In the genomic region with DNA sequence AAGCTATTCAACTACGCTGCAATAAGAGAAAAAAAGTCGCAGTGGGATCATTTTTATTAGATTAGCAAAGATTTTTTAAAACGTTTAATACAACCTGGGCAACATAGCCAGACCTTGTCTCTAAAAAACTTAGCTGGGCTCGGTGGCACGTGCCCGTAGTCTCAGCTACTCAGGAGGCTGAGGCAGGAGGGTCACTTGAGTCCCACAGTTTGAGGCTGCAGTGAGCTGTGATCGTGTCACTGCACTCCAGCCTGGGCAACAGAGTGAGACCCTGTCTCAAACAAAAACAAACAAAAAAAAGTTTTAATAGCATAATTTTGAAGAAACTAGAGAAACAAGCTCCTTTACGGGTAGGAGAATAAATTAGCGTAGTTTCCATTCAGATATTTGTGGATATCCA, we compare ENCODE assay signal across 9 cellular contexts. TPM values are rescaled to one million over a fixed set of nuclear protein-coding genes. Genes with fewer than 3 reads are reported as not detected.
DNase-seq lines count a peak whose midpoint lies in the region; ATAC-seq and TF ChIP-seq lines count a peak whose summit lies in the region.
"Had no signal": no experiment of that assay in that cellular context is flagged by ENCODE, and none has a peak within 500 bp of the region (broad histone marks: within the 10 kb centered on the region; RNA-seq: fewer than 3 reads in every experiment).

No MANE protein-coding gene starts in this region.

- H3K4me3 ChIP-seq in suprapubic skin (peak overlapping the region; percentile 91), trophoblast cell (ENCODE audit: low read depth, low read length) (no peak overlapping the region)

- no peak for DNase-seq in activated CD4-positive, alpha-beta T cell treated with anti-CD3 and anti-CD28 coated beads, Interleukin-2, amount 10 ng/mL, durations not matched to agents 7 days and 5 days
- DNase-seq in activated CD4-positive, alpha-beta T cell treated with anti-CD3 and anti-CD28 coated beads, Interleukin-2, amount 50 U/mL, for 1 hour = no peak
- DNase-seq in WTC11 (ENCODE audit: low spot score) (no peak), glutamatergic neuron (no peak), suprapubic skin (ENCODE audit: low spot score in 2 of 2) (no peak), trophoblast cell (no peak)
- no peak for DNase-seq in stimulated activated CD8-positive, alpha-beta memory T cell treated with anti-CD3 and anti-CD28 coated beads, Interleukin-4, amount 100 ng/mL, for 48 hours

- peaks cover 4% of the 10 kb centered on the region for H3K79me2 ChIP-seq in trophoblast cell (ENCODE audit: control insufficient read depth, insufficient read depth, low read length, poor library complexity)

- H3K4me3 Mint-ChIP-seq in activated CD4-positive, alpha-beta T cell treated with anti-CD3 and anti-CD28 coated beads, Interleukin-2, amount 10 ng/mL, durations not matched to agents 7 days and 5 days = peak overlapping the region; percentile 83
- H3K4me3 Mint-ChIP-seq in WTC11 (peak overlapping the region; percentile 79), glutamatergic neuron (ENCODE audit: unreplicated experiment) (peak overlapping the region; percentile 94)

- H3K4me1 Mint-ChIP-seq in activated CD4-positive, alpha-beta T cell treated with anti-CD3 and anti-CD28 coated beads, Interleukin-2, amount 10 ng/mL, durations not matched to agents 7 days and 5 days = peaks cover 25% of the 10 kb centered on the region
- peaks cover 21% of the 10 kb centered on the region for H3K4me1 Mint-ChIP-seq in WTC11
- peaks cover 7% of the 10 kb centered on the region for H3K4me1 Mint-ChIP-seq in glutamatergic neuron (ENCODE audit: low read depth, unreplicated experiment)

- ATAC-seq in WTC11 (no peak), GM21360 (IDR thresholded peaks at IDR 0.05; ENCODE audit: unreplicated experiment) (no peak)

- no peak overlapping the region for H3K27ac ChIP-seq in suprapubic skin
- no peak overlapping the region for H3K27ac ChIP-seq in trophoblast cell (ENCODE audit: low read depth, low read length)

- H3K14ac ChIP-seq in trophoblast cell (ENCODE audit: low read length) = no peak overlapping the region

- H2BK5ac ChIP-seq in trophoblast cell (ENCODE audit: low read depth, low read length, poor library complexity) = no peak overlapping the region

- no peak overlapping the region for H3K4ac ChIP-seq in trophoblast cell (ENCODE audit: low read depth, low read length)

- H3K36me3 Mint-ChIP-seq in activated CD4-positive, alpha-beta T cell treated with anti-CD3 and anti-CD28 coated beads, Interleukin-2, amount 10 ng/mL, durations not matched to agents 7 days and 5 days (ENCODE audit: low read depth) = no peaks in the 10 kb centered on the region
- H3K36me3 Mint-ChIP-seq in WTC11 (no peaks in the 10 kb centered on the region), glutamatergic neuron (ENCODE audit: unreplicated experiment) (no peaks in the 10 kb centered on the region)

- H3K27me3 Mint-ChIP-seq in activated CD4-positive, alpha-beta T cell treated with anti-CD3 and anti-CD28 coated beads, Interleukin-2, amount 10 ng/mL, durations not matched to agents 7 days and 5 days = no peaks in the 10 kb centered on the region
- H3K27me3 Mint-ChIP-seq in WTC11 (ENCODE audit: low read depth) (no peaks in the 10 kb centered on the region; the same call in 1 of the 2 replicates), glutamatergic neuron (ENCODE audit: unreplicated experiment) (peaks cover 7% of the 10 kb centered on the region)

- H3K9me3 ChIP-seq in suprapubic skin = no peaks in the 10 kb centered on the region
- peaks cover 2% of the 10 kb centered on the region for H3K9me3 ChIP-seq in trophoblast cell (ENCODE audit: insufficient read depth, low read depth, low read length)
- H3K9me3 ChIP-seq: uterus had no signal

- no peak overlapping the region for H3K23ac ChIP-seq in trophoblast cell (ENCODE audit: low read length)

- H3K4me2 ChIP-seq in trophoblast cell (ENCODE audit: low read length) = no peak overlapping the region

- H2BK120ac ChIP-seq in trophoblast cell (ENCODE audit: insufficient read depth, low read length, poor library complexity) = no peak overlapping the region

- H3K9ac ChIP-seq in trophoblast cell (ENCODE audit: low read length) = no peak overlapping the region

- H3K18ac ChIP-seq in trophoblast cell (ENCODE audit: low read length) = no peak overlapping the region

- POLR2A ChIA-PET in activated CD4-positive, alpha-beta T cell treated with anti-CD3 and anti-CD28 coated beads, Interleukin-2, amount 10 ng/mL, durations not matched to agents 7 days and 5 days (lab: Charles Lee) = no interaction called here
- POLR2A ChIA-PET in WTC11 (lab: Charles Lee) = no interaction called here

- no peak overlapping the region for H4K8ac ChIP-seq in trophoblast cell (ENCODE audit: low read depth, low read length)

- H2AFZ ChIP-seq in trophoblast cell (ENCODE audit: insufficient read depth, low read length, poor library complexity) = no peak overlapping the region

- no peak overlapping the region for H4K12ac ChIP-seq in trophoblast cell (ENCODE audit: low read depth, low read length)

- CTCF ChIA-PET in activated CD4-positive, alpha-beta T cell treated with anti-CD3 and anti-CD28 coated beads, Interleukin-2, amount 10 ng/mL, durations not matched to agents 7 days and 5 days (lab: Charles Lee) = interaction anchor here (1.0 to 1.8 kb wide), 4 partner anchors 10 to 237 kb away, joined by 3 to 6 read pairs (median 4); no protein-coding TSS in a partner anchor
- CTCF ChIA-PET in WTC11 (lab: Charles Lee) = interaction anchor here (0.8 to 1.4 kb wide), 3 partner anchors 212 to 237 kb away, joined by 3 to 5 read pairs (median 3); no protein-coding TSS in a partner anchor

- H3K27me3 ChIP-seq in suprapubic skin = no peaks in the 10 kb centered on the region
- H3K27me3 ChIP-seq in trophoblast cell (ENCODE audit: insufficient read depth, low read length) = no peaks in the 10 kb centered on the region
- H3K27me3 ChIP-seq: uterus had no signal

- no peak overlapping the region for H2BK12ac ChIP-seq in trophoblast cell (ENCODE audit: low read length)

- H4K91ac ChIP-seq in trophoblast cell (ENCODE audit: low read depth, low read length) = no peak overlapping the region

- 90% methylated on average over 9 of the region's 9 CpGs for WGBS in suprapubic skin
- WGBS in trophoblast cell (ENCODE audit: extremely low coverage, insufficient coverage, insufficient read length) = no CpG with 5 or more reads among the region's 9 CpGs

- peak overlapping the region; percentile 97 for H3K27ac Mint-ChIP-seq in activated CD4-positive, alpha-beta T cell treated with anti-CD3 and anti-CD28 coated beads, Interleukin-2, amount 10 ng/mL, durations not matched to agents 7 days and 5 days
- H3K27ac Mint-ChIP-seq in WTC11 (no peak overlapping the region), glutamatergic neuron (ENCODE audit: unreplicated experiment) (no peak overlapping the region)

- no peak for TF ChIP-seq POLR2A in suprapubic skin (IDR thresholded peaks at IDR 0.05)

- TF ChIP-seq CTCF in WTC11 (IDR thresholded peaks at IDR 0.05) = no peak
- no peak for TF ChIP-seq CTCF in glutamatergic neuron (IDR thresholded peaks at IDR 0.05; ENCODE audit: partially characterized antibody, unreplicated experiment)
- no peak for TF ChIP-seq CTCF in suprapubic skin (IDR thresholded peaks at IDR 0.05)

- H2AK5ac ChIP-seq in trophoblast cell (ENCODE audit: low read length) = no peak overlapping the region

- TF ChIP-seq EP300 in suprapubic skin (IDR thresholded peaks at IDR 0.05) = no peak

- peaks cover 24% of the 10 kb centered on the region for H3K4me1 ChIP-seq in suprapubic skin
- peaks cover 0 to 8% of the 10 kb centered on the region in 2 experiments for H3K4me1 ChIP-seq in trophoblast cell (ENCODE audit: control insufficient read depth in 1 of 2, insufficient read depth in 2 of 2, low read length in 2 of 2)

- H3K79me1 ChIP-seq in trophoblast cell (ENCODE audit: low read length) = peaks cover 6% of the 10 kb centered on the region

- no peaks in the 10 kb centered on the region for H3K36me3 ChIP-seq in suprapubic skin
- no peaks in the 10 kb centered on the region for H3K36me3 ChIP-seq in trophoblast cell (ENCODE audit: control insufficient read depth in 1 of 2, insufficient read depth in 2 of 2, low read length in 2 of 2)
- H3K36me3 ChIP-seq: uterus had no signal

- no peaks in the 10 kb centered on the region for H3K9me3 Mint-ChIP-seq in activated CD4-positive, alpha-beta T cell treated with anti-CD3 and anti-CD28 coated beads, Interleukin-2, amount 10 ng/mL, durations not matched to agents 7 days and 5 days
- no peaks in the 10 kb centered on the region for H3K9me3 Mint-ChIP-seq in WTC11
- peaks cover 7% of the 10 kb centered on the region for H3K9me3 Mint-ChIP-seq in glutamatergic neuron (ENCODE audit: unreplicated experiment)

TF ChIP-seq in WTC11, 78 proteins besides CTCF, POLR2A, EP300 and RAD21:
- TF ChIP-seq CBFB (CRISPR knock-in tag; IDR thresholded peaks at IDR 0.05; ENCODE audit: low read depth) = no peak
- peak; percentile 91 for TF ChIP-seq ZNF121 (CRISPR knock-in tag; IDR thresholded peaks at IDR 0.05)

RNA-seq across cellular contexts. Expression of a gene that starts 1.0 kb away (rescaled TPM):
- 10 to 100 TPM in 1 of 2 experiments, 1 to 10 TPM in 1; 10.0 to 10.3 TPM for total RNA-seq in activated CD4-positive, alpha-beta T cell treated with anti-CD3 and anti-CD28 coated beads, Interleukin-2, amount 10 ng/mL, durations not matched to agents 7 days and 5 days
- total RNA-seq in WTC11 (2021) = 10.3 to 12.9 TPM (median 12.2 TPM) in 3 replicates
- total RNA-seq in glutamatergic neuron (ENCODE audit: unreplicated experiment) = 10.2 TPM
- total RNA-seq in suprapubic skin = 10 to 100 TPM in 3 of 4 donors, 1 to 10 TPM in 1; 7.6 to 27.5 (median 12.9) TPM
- polyA plus RNA-seq in trophoblast cell (2013) = 3.3 and 3.6 TPM in 2 replicates
